Comparison of ENCODE assay signal across 11 cellular contexts in genomic region chr22:40817737-40818136, GRCh38. TPM values are rescaled to one million over a fixed set of nuclear protein-coding genes. Genes with fewer than 3 reads are reported as not detected.
DNase-seq lines count a peak whose midpoint lies in the region; ATAC-seq, FAIRE-seq and TF ChIP-seq lines count a peak whose summit lies in the region.
"Had no signal": no experiment of that assay in that cellular context is flagged by ENCODE, and none has a peak within 500 bp of the region (broad histone marks: within the 10 kb centered on the region; RNA-seq: fewer than 3 reads in every experiment).

No MANE protein-coding gene starts in this region.

- H3K56ac ChIP-seq in IMR-90 (ENCODE audit: extremely low read depth, insufficient read depth, low read length): no peak overlapping the region

- dilution Hi-C loops in IMR-90 (cut with HindIII; ENCODE audit: low sequenced_read_pairs, unreplicated experiment): no loop called here

- WGBS in IMR-90 (ENCODE audit: extremely low coverage in 2 of 2, insufficient read length in 1 of 2), 2 experiments: 100% methylated on average over 2 of the region's 4 CpGs; no CpG with 5 or more reads in 1 of the 2 experiments
- WGBS in K562 (ENCODE audit: insufficient coverage, low coverage, missing lambda C conversion rate): 0% methylated on average over 4 of the region's 4 CpGs

- H3K36me3 ChIP-seq in DOHH2 (ENCODE audit: control insufficient read depth, low read length) (peaks cover 41% of the 10 kb centered on the region), IMR-90 (ENCODE audit: control insufficient read depth, insufficient read depth, low read length) (no peaks in the 10 kb centered on the region), K562 (ENCODE audit: control insufficient read depth, insufficient read depth, low read length) (peaks cover 18% of the 10 kb centered on the region), neural progenitor cell (no peaks in the 10 kb centered on the region)

- H3K9me1 ChIP-seq in IMR-90 (ENCODE audit: insufficient read depth, low read length): peaks cover 9% of the 10 kb centered on the region
- no peaks in the 10 kb centered on the region for H3K9me1 ChIP-seq in K562 (ENCODE audit: control insufficient read depth, insufficient read depth, low read length)

- no peak for TF ChIP-seq EP300 in K562 (IDR thresholded peaks at IDR 0.05; ENCODE audit: low read length)

- no peak for ATAC-seq in IMR-90 (ENCODE audit: low read depth)
- peak; percentile 6; the same call in 2 of the 3 replicates for ATAC-seq in K562
- ATAC-seq in sciatic nerve: no peak
- ATAC-seq in GM19467 (IDR thresholded peaks at IDR 0.05; ENCODE audit: unreplicated experiment): no peak

- H3K4me1 Mint-ChIP-seq in neural progenitor cell: peaks cover 27% of the 10 kb centered on the region

- peak overlapping the region; percentile 97 for H3K4me3 Mint-ChIP-seq in neural progenitor cell

- H3K9me3 Mint-ChIP-seq in neural progenitor cell: no peaks in the 10 kb centered on the region

- DNase-seq in IMR-90 (no peak), K562 (ENCODE audit: extremely low read depth in 1 of 4, low spot score in 3 of 4) (peak in 2 of 4 experiments; percentile 8 to 33), neural progenitor cell (ENCODE audit: low spot score) (no peak), DMS79 (lab: John Stamatoyannopoulos, UW) (no peak), activated gamma-delta T cell treated with Interleukin-2 at 50 U/mL for 16 hours (no peak), sciatic nerve (ENCODE audit: low spot score) (no peak)
- DNase-seq: NCI-H526 had no signal

- H3K4me2 ChIP-seq in DOHH2 (ENCODE audit: low read length): peak overlapping the region; percentile 98
- H3K4me2 ChIP-seq in IMR-90 (ENCODE audit: low read depth, low read length): peak overlapping the region; percentile 97
- H3K4me2 ChIP-seq in K562 (ENCODE audit: insufficient read depth, low read length): peak overlapping the region; percentile 92
- peak overlapping the region; percentile 78 for H3K4me2 ChIP-seq in neural progenitor cell

- H3K9me3 ChIP-seq in DOHH2 (ENCODE audit: control insufficient read depth, insufficient read depth, low read length) (no peaks in the 10 kb centered on the region), IMR-90 (ENCODE audit: control insufficient read depth, insufficient read depth, low read length) (no peaks in the 10 kb centered on the region), K562 (replicated peaks; ENCODE audit: control insufficient read depth, insufficient read depth, low read depth, low read length) (no peaks in the 10 kb centered on the region), neural progenitor cell (ENCODE audit: low read depth) (no peaks in the 10 kb centered on the region)

- H2AK9ac ChIP-seq in IMR-90 (replicated peaks; ENCODE audit: low read depth, low read length, poor library complexity): no peak overlapping the region

- no peak overlapping the region for H2BK120ac ChIP-seq in IMR-90 (ENCODE audit: low read depth, low read length)

- H3K4me1 ChIP-seq in DOHH2 (ENCODE audit: control insufficient read depth, low read length) (peaks cover 40% of the 10 kb centered on the region), IMR-90 (ENCODE audit: control insufficient read depth, insufficient read depth, low read length) (no peaks in the 10 kb centered on the region), K562 (replicated peaks in 1 of 2; ENCODE audit: control insufficient read depth in 2 of 2, insufficient read depth in 2 of 2, low read length in 2 of 2) (peaks cover 21% of the 10 kb centered on the region in 2 experiments; a peak in 4 of 5 replicates), neural progenitor cell (peaks cover 8% of the 10 kb centered on the region)

- no peak for FAIRE-seq in K562 (lab: Jason Lieb, UNC)

- H4K20me1 ChIP-seq in DOHH2 (ENCODE audit: control insufficient read depth, insufficient read depth, low read depth, low read length): no peaks in the 10 kb centered on the region
- H4K20me1 ChIP-seq in IMR-90 (ENCODE audit: insufficient read depth, low read length): no peaks in the 10 kb centered on the region; the same call in 1 of the 2 replicates
- no peaks in the 10 kb centered on the region for H4K20me1 ChIP-seq in K562 (replicated peaks; ENCODE audit: control insufficient read depth, insufficient read depth, low read length)
- H4K20me1 ChIP-seq in neural progenitor cell (ENCODE audit: low read depth): no peaks in the 10 kb centered on the region

- CTCF ChIA-PET in IMR-90 (lab: Yijun Ruan, JAX): interaction anchor here (1.1 kb wide), 1 partner anchor 8 kb away, joined by 3 read pairs; no protein-coding TSS in a partner anchor
- CTCF ChIA-PET in K562 (lab: Yijun Ruan, JAX; ENCODE audit: low intra/inter-chr PET ratio): no interaction called here

- H3K79me2 ChIP-seq in DOHH2 (ENCODE audit: control insufficient read depth, low read length): peaks cover 61% of the 10 kb centered on the region
- peaks cover 68% of the 10 kb centered on the region for H3K79me2 ChIP-seq in K562 (ENCODE audit: control insufficient read depth, insufficient read depth, low read length)
- peaks cover 62% of the 10 kb centered on the region for H3K79me2 ChIP-seq in neural progenitor cell (ENCODE audit: low read depth)

- POLR2A ChIA-PET in IMR-90 (lab: Charles Lee; ENCODE audit: unreplicated experiment): no interaction called here
- POLR2A ChIA-PET in K562 (lab: Yijun Ruan, JAX): interaction anchor here (0.6 to 1.1 kb wide), 3 partner anchors 12 to 318 kb away, joined by 3 to 4 read pairs (median 3); no protein-coding TSS in a partner anchor

- H3K18ac ChIP-seq in IMR-90 (ENCODE audit: low read depth, low read length): no peak overlapping the region

- H3F3A ChIP-seq in DOHH2 (ENCODE audit: control insufficient read depth, insufficient read depth) (peaks cover 14% of the 10 kb centered on the region), neural progenitor cell (ENCODE audit: low read depth) (peaks cover 30% of the 10 kb centered on the region)

- no peak overlapping the region for H3K27ac Mint-ChIP-seq in neural progenitor cell

- in situ Hi-C loops in IMR-90 (cut with MboI; ENCODE audit: low sequenced_read_pairs) (no loop called here), K562 (cut with MboI) (no loop called here)

- H2BK20ac ChIP-seq in IMR-90 (ENCODE audit: low read depth, low read length): no peak overlapping the region

- BruUV-seq in IMR-90 (replicated peaks; lab: Mats Ljungman, UMichigan): no TSS peak
- BruUV-seq in K562 (replicated peaks; lab: Mats Ljungman, UMichigan): no TSS peak

- H3K36me3 Mint-ChIP-seq in neural progenitor cell: peaks cover 15% of the 10 kb centered on the region

- H3K27me3 ChIP-seq in DOHH2 (ENCODE audit: control insufficient read depth, low read length) (no peaks in the 10 kb centered on the region), IMR-90 (ENCODE audit: control insufficient read depth, insufficient read depth, low read length) (no peaks in the 10 kb centered on the region), K562 (ENCODE audit: control insufficient read depth in 2 of 2, insufficient read depth in 2 of 2, low read length in 2 of 2) (no peaks in the 10 kb centered on the region), neural progenitor cell (no peaks in the 10 kb centered on the region)

- peak overlapping the region; percentile 69; the same call in 1 of the 2 replicates for H3K23ac ChIP-seq in IMR-90 (ENCODE audit: low read depth, low read length)

- no peaks in the 10 kb centered on the region for H3K27me3 Mint-ChIP-seq in neural progenitor cell (ENCODE audit: insufficient read depth, low read depth)

- no peak overlapping the region for H4K91ac ChIP-seq in IMR-90 (ENCODE audit: insufficient read depth, low read depth, low read length)

- H2AFZ ChIP-seq in IMR-90 (replicated peaks; ENCODE audit: low read length, poor library complexity) (no peak overlapping the region), K562 (ENCODE audit: low read depth, low read length) (no peak overlapping the region; the same call in 1 of the 2 replicates), neural progenitor cell (replicated peaks) (no peak overlapping the region)

- H3K14ac ChIP-seq in IMR-90 (replicated peaks; ENCODE audit: low read depth, low read length): no peak overlapping the region

- H3K9ac ChIP-seq in IMR-90 (ENCODE audit: low read depth, low read length): no peak overlapping the region
- H3K9ac ChIP-seq in K562 (ENCODE audit: insufficient read depth in 1 of 2, low read depth in 2 of 2, low read length in 2 of 2): peak overlapping the region; percentile 79 to 96; a peak in 3 of 4 replicates
- peak overlapping the region; percentile 23 for H3K9ac ChIP-seq in neural progenitor cell

- no peak for TF ChIP-seq POLR2A in IMR-90 (IDR thresholded peaks at IDR 0.05; ENCODE audit: low read depth, low read length)
- TF ChIP-seq POLR2A in K562 (conservative IDR thresholded peaks at IDR 0.05): no peak

- intact Hi-C loops in IMR-90 (cut with micrococcal nuclease): loop anchor here (2.0 kb wide), 1 partner anchor 135 kb away; no protein-coding TSS in a partner anchor
- intact Hi-C loops in K562 (cut with micrococcal nuclease): loop anchor here (5.0 kb wide), 1 partner anchor 40 kb away; the partner anchor contains the start of genes ST13 and XPNPEP3
- intact Hi-C loops in sciatic nerve (cut with DNase I): no loop called here

- H3K27ac ChIP-seq in DOHH2 (ENCODE audit: low read depth, low read length): peak overlapping the region; percentile 64
- no peak overlapping the region for H3K27ac ChIP-seq in IMR-90 (ENCODE audit: insufficient read depth, low read length)
- peak overlapping the region; percentile 89 for H3K27ac ChIP-seq in K562 (ENCODE audit: extremely low read depth, low read depth, low read length)
- no peak overlapping the region for H3K27ac ChIP-seq in neural progenitor cell

- TF ChIP-seq RAD21 in IMR-90 (IDR thresholded peaks at IDR 0.05; ENCODE audit: low read length) (no peak), K562 (CRISPR knock-in tag; conservative IDR thresholded peaks at IDR 0.05 in 1 of 2, IDR thresholded peaks at IDR 0.05 in 1 of 2) (no peak)

- no peak overlapping the region for H4K8ac ChIP-seq in IMR-90 (ENCODE audit: low read depth in 2 of 2, low read length in 2 of 2)

- H3K4ac ChIP-seq in IMR-90 (ENCODE audit: low read depth, low read length): no peak overlapping the region

- no peak overlapping the region for H2BK15ac ChIP-seq in IMR-90 (ENCODE audit: low read depth, low read length)

- no peak for TF ChIP-seq CTCF in DOHH2 (IDR thresholded peaks at IDR 0.05; ENCODE audit: low read depth, low read length, poor library complexity, severe bottlenecking)
- no peak for TF ChIP-seq CTCF in IMR-90 (conservative IDR thresholded peaks at IDR 0.05; ENCODE audit: low read depth, low read length)
- no peak for TF ChIP-seq CTCF in K562 (IDR thresholded peaks at IDR 0.05 in 2 of 3, conservative IDR thresholded peaks at IDR 0.05 in 1 of 3; ENCODE audit: insufficient read depth in 2 of 3, low read depth in 1 of 3, low read length in 3 of 3)
- no peak for TF ChIP-seq CTCF in neural progenitor cell (IDR thresholded peaks at IDR 0.05)

- H3K9me2 ChIP-seq in DOHH2 (replicated peaks; ENCODE audit: control insufficient read depth, low read length): no peaks in the 10 kb centered on the region

- H4K5ac ChIP-seq in IMR-90 (ENCODE audit: low read depth, low read length): no peak overlapping the region

- H2BK5ac ChIP-seq in IMR-90 (ENCODE audit: low read depth, low read length, poor library complexity, severe bottlenecking): no peak overlapping the region

- H2AK5ac ChIP-seq in IMR-90 (ENCODE audit: low read depth, low read length): no peak overlapping the region

- H3K4me3 ChIP-seq in DOHH2 (ENCODE audit: low read length) (peak overlapping the region; percentile 98), IMR-90 (ENCODE audit: insufficient read depth, low read depth, low read length) (no peak overlapping the region), K562 (peak overlapping the region; percentile 96), neural progenitor cell (peak overlapping the region; percentile 73)

- H3K79me1 ChIP-seq in IMR-90 (ENCODE audit: low read depth in 1 of 2, low read length in 2 of 2): peaks cover 39% of the 10 kb centered on the region in 2 experiments

RNA-seq across cellular contexts. Expression of gene SLC25A17, which starts 1.4 kb away (rescaled TPM):
- total RNA-seq in IMR-90 (2012; rRNA removed) (31.7 and 36.0 TPM in 2 replicates), K562 (2014; rRNA removed) (32.5 and 32.6 TPM in 2 replicates), K562 (2014; rRNA removed; fragmentation: Illumina TruSeq; extraction: Trizol) (56.2 and 61.0 TPM in 2 replicates), K562 (2015; rRNA removed; fragmentation: Illumina TruSeq; extraction: Trizol) (35.0 and 38.4 TPM in 2 replicates), K562 (2021) (50.2 and 54.5 TPM in 2 replicates), neural progenitor cell (ENCODE audit: low replicate concordance) (27.1 and 31.7 TPM in 2 replicates), sciatic nerve (19.6 TPM)
- polyA plus RNA-seq in IMR-90 (2012; rRNA removed) (15.2 and 19.6 TPM in 2 replicates), K562 (2011; rRNA removed) (77.1 and 96.8 TPM in 2 replicates), K562 (2014; fragmentation: Illumina TruSeq; extraction: Trizol) (63.2 and 65.3 TPM in 2 replicates), K562 (2014; fragmentation: Nextera tagmentation; extraction: Ambion mirVana) (100 to 1,000 TPM; 104 to 136 TPM), K562 (2014; rRNA removed) (43.1 and 46.5 TPM in 2 replicates)
- polyA plus RNA-seq in IMR-90 (2012; cell fraction: cytosol; rRNA removed): 7.3 and 8.4 TPM in 2 replicates
- polyA plus RNA-seq in IMR-90 (2012; cell fraction: nucleus; rRNA removed; ENCODE audit: low replicate concordance): 4.1 and 21.8 TPM in 2 replicates
- 33.1 and 56.2 TPM in 2 replicates for total RNA-seq in K562 (2011; cell fraction: chromatin; rRNA removed; ENCODE audit: low replicate concordance)
- 26.7 and 32.1 TPM in 2 replicates for total RNA-seq in K562 (2011; cell fraction: nucleolus; rRNA removed)
- total RNA-seq in K562 (2011; cell fraction: nucleoplasm; rRNA removed): 48.7 and 57.9 TPM in 2 replicates
- polyA plus RNA-seq in K562 (2011; cell fraction: cytosol; rRNA removed): 25.4 and 41.7 TPM in 2 replicates
- polyA plus RNA-seq in K562 (2011; cell fraction: nucleus; rRNA removed): 34.4 and 42.8 TPM in 2 replicates
- polyA plus RNA-seq in K562 (2012): 31.8 and 34.9 TPM in 2 replicates
- 65.1 and 70.1 TPM in 2 replicates for polyA minus RNA-seq in K562 (2011; rRNA and poly(A)+ RNA removed)
- 15.8 and 24.7 TPM in 2 replicates for polyA minus RNA-seq in K562 (2011; cell fraction: cytosol; rRNA and poly(A)+ RNA removed)
- polyA minus RNA-seq in K562 (2011; cell fraction: nucleus; rRNA and poly(A)+ RNA removed): 12.5 and 19.4 TPM in 2 replicates

RNA-seq across cellular contexts. Expression of gene ST13, which starts 38.7 kb away (rescaled TPM):
- total RNA-seq in IMR-90 (2012; rRNA removed) (228 and 235 TPM in 2 replicates), K562 (2014; rRNA removed) (178 and 255 TPM in 2 replicates), K562 (2014; rRNA removed; fragmentation: Illumina TruSeq; extraction: Trizol) (247 and 287 TPM in 2 replicates), K562 (2015; rRNA removed; fragmentation: Illumina TruSeq; extraction: Trizol) (306 and 311 TPM in 2 replicates), K562 (2021) (172 and 195 TPM in 2 replicates), neural progenitor cell (ENCODE audit: low replicate concordance) (213 and 310 TPM in 2 replicates), sciatic nerve (238 TPM)
- polyA plus RNA-seq in IMR-90 (2012; rRNA removed) (109 and 115 TPM in 2 replicates), K562 (2011; rRNA removed) (149 and 163 TPM in 2 replicates), K562 (2014; fragmentation: Illumina TruSeq; extraction: Trizol) (229 and 236 TPM in 2 replicates), K562 (2014; fragmentation: Nextera tagmentation; extraction: Ambion mirVana) (10 to 100 TPM; 53.6 to 69.7 TPM), K562 (2014; rRNA removed) (133 and 154 TPM in 2 replicates)
- polyA plus RNA-seq in IMR-90 (2012; cell fraction: cytosol; rRNA removed): 26.1 and 45.7 TPM in 2 replicates
- 4.4 and 54.4 TPM in 2 replicates for polyA plus RNA-seq in IMR-90 (2012; cell fraction: nucleus; rRNA removed; ENCODE audit: low replicate concordance)
- total RNA-seq in K562 (2011; cell fraction: chromatin; rRNA removed; ENCODE audit: low replicate concordance): 14.1 and 31.7 TPM in 2 replicates
- total RNA-seq in K562 (2011; cell fraction: nucleolus; rRNA removed): 15.8 and 17.4 TPM in 2 replicates
- total RNA-seq in K562 (2011; cell fraction: nucleoplasm; rRNA removed): 18.7 and 29.5 TPM in 2 replicates
- 37.7 and 60.8 TPM in 2 replicates for polyA plus RNA-seq in K562 (2011; cell fraction: cytosol; rRNA removed)
- polyA plus RNA-seq in K562 (2011; cell fraction: nucleus; rRNA removed): 21.8 and 44.2 TPM in 2 replicates
- 266 and 314 TPM in 2 replicates for polyA plus RNA-seq in K562 (2012)
- polyA minus RNA-seq in K562 (2011; rRNA and poly(A)+ RNA removed): 192 and 227 TPM in 2 replicates
- polyA minus RNA-seq in K562 (2011; cell fraction: cytosol; rRNA and poly(A)+ RNA removed): 89.3 and 102 TPM in 2 replicates
- 9.3 and 23.3 TPM in 2 replicates for polyA minus RNA-seq in K562 (2011; cell fraction: nucleus; rRNA and poly(A)+ RNA removed)

RNA-seq across cellular contexts. Expression of gene XPNPEP3, which starts 39.2 kb away (rescaled TPM):
- 10.9 and 18.1 TPM in 2 replicates for total RNA-seq in IMR-90 (2012; rRNA removed)
- 8.4 and 9.3 TPM in 2 replicates for polyA plus RNA-seq in IMR-90 (2012; rRNA removed)
- polyA plus RNA-seq in IMR-90 (2012; cell fraction: cytosol; rRNA removed): 3.1 and 4.2 TPM in 2 replicates
- polyA plus RNA-seq in IMR-90 (2012; cell fraction: nucleus; rRNA removed; ENCODE audit: low replicate concordance): 5.4 and 15.8 TPM in 2 replicates
- 24.6 and 37.7 TPM in 2 replicates for total RNA-seq in K562 (2011; cell fraction: chromatin; rRNA removed; ENCODE audit: low replicate concordance)
- 17.6 and 30.2 TPM in 2 replicates for total RNA-seq in K562 (2011; cell fraction: nucleolus; rRNA removed)
- 24.2 and 36.4 TPM in 2 replicates for total RNA-seq in K562 (2011; cell fraction: nucleoplasm; rRNA removed)
- 7.3 and 9.1 TPM in 2 replicates for total RNA-seq in K562 (2014; rRNA removed)
- 15.6 and 16.2 TPM in 2 replicates for total RNA-seq in K562 (2014; rRNA removed; fragmentation: Illumina TruSeq; extraction: Trizol)
- total RNA-seq in K562 (2015; rRNA removed; fragmentation: Illumina TruSeq; extraction: Trizol): 12.2 and 15.4 TPM in 2 replicates
- total RNA-seq in K562 (2021): 18.6 and 22.6 TPM in 2 replicates
- 22.6 and 28.0 TPM in 2 replicates for polyA plus RNA-seq in K562 (2011; rRNA removed)
- polyA plus RNA-seq in K562 (2011; cell fraction: cytosol; rRNA removed): 10.7 and 18.7 TPM in 2 replicates
- polyA plus RNA-seq in K562 (2011; cell fraction: nucleus; rRNA removed): 18.6 and 22.5 TPM in 2 replicates
- polyA plus RNA-seq in K562 (2012): 9.0 and 10.5 TPM in 2 replicates
- 12.9 and 13.2 TPM in 2 replicates for polyA plus RNA-seq in K562 (2014; fragmentation: Illumina TruSeq; extraction: Trizol)
- polyA plus RNA-seq in K562 (2014; fragmentation: Nextera tagmentation; extraction: Ambion mirVana): 10 to 100 TPM; 18.8 to 20.0 TPM
- polyA plus RNA-seq in K562 (2014; rRNA removed): 10.7 and 11.9 TPM in 2 replicates
- polyA minus RNA-seq in K562 (2011; rRNA and poly(A)+ RNA removed): 41.4 and 41.9 TPM in 2 replicates
- polyA minus RNA-seq in K562 (2011; cell fraction: cytosol; rRNA and poly(A)+ RNA removed): 18.6 and 23.8 TPM in 2 replicates
- polyA minus RNA-seq in K562 (2011; cell fraction: nucleus; rRNA and poly(A)+ RNA removed): 14.0 and 17.4 TPM in 2 replicates
- 18.0 and 21.4 TPM in 2 replicates for total RNA-seq in neural progenitor cell (ENCODE audit: low replicate concordance)
- 19.2 TPM for total RNA-seq in sciatic nerve

RNA-seq across cellular contexts. Expression of gene DNAJB7, which starts 44.2 kb away (rescaled TPM):
- not detected in 2 replicates for total RNA-seq in IMR-90 (2012; rRNA removed)
- not detected in 2 replicates for polyA plus RNA-seq in IMR-90 (2012; rRNA removed)
- not detected in 2 replicates for polyA plus RNA-seq in IMR-90 (2012; cell fraction: cytosol; rRNA removed)
- not detected in 2 replicates for polyA plus RNA-seq in IMR-90 (2012; cell fraction: nucleus; rRNA removed; ENCODE audit: low replicate concordance)
- total RNA-seq in K562 (2011; cell fraction: chromatin; rRNA removed; ENCODE audit: low replicate concordance): not detected in 2 replicates
- not detected in 2 replicates for total RNA-seq in K562 (2011; cell fraction: nucleolus; rRNA removed)
- not detected in 2 replicates for total RNA-seq in K562 (2011; cell fraction: nucleoplasm; rRNA removed)
- not detected in 2 replicates for total RNA-seq in K562 (2014; rRNA removed)
- not detected in 2 replicates for total RNA-seq in K562 (2014; rRNA removed; fragmentation: Illumina TruSeq; extraction: Trizol)
- total RNA-seq in K562 (2015; rRNA removed; fragmentation: Illumina TruSeq; extraction: Trizol): not detected in 2 replicates
- total RNA-seq in K562 (2021): not detected in 2 replicates
- polyA plus RNA-seq in K562 (2011; rRNA removed): not detected in 2 replicates
- not detected in 2 replicates for polyA plus RNA-seq in K562 (2011; cell fraction: cytosol; rRNA removed)
- polyA plus RNA-seq in K562 (2011; cell fraction: nucleus; rRNA removed): not detected in 2 replicates
- polyA plus RNA-seq in K562 (2012): 0.07 and 0.12 TPM in 2 replicates
- polyA plus RNA-seq in K562 (2014; fragmentation: Illumina TruSeq; extraction: Trizol): not detected in 2 replicates
- under 1 TPM; 0.13 to 0.21 TPM for polyA plus RNA-seq in K562 (2014; fragmentation: Nextera tagmentation; extraction: Ambion mirVana)
- polyA plus RNA-seq in K562 (2014; rRNA removed): not detected in 2 replicates
- polyA minus RNA-seq in K562 (2011; rRNA and poly(A)+ RNA removed): not detected in 2 replicates
- not detected in 2 replicates for polyA minus RNA-seq in K562 (2011; cell fraction: cytosol; rRNA and poly(A)+ RNA removed)
- polyA minus RNA-seq in K562 (2011; cell fraction: nucleus; rRNA and poly(A)+ RNA removed): not detected in 2 replicates
- total RNA-seq in neural progenitor cell (ENCODE audit: low replicate concordance): not detected in 2 replicates
- total RNA-seq in sciatic nerve: not detected
- total RNA-seq: right cardiac atrium, urinary bladder had no signal
- polyA plus RNA-seq: right cardiac atrium, urinary bladder had no signal

Comparison
In these comparisons a context has a peak if more than half of its experiments do, and no peak if none do; other contexts are left out.
1. H3K27ac ChIP-seq: peak in DOHH2 (single experiment) and K562 (single experiment); none in IMR-90 (single experiment) and neural progenitor cell (single experiment).
2. Peak in every context shown above with its lines, with median percentiles within 50 percentile points of each other: H3K4me2 ChIP-seq.